In the genomic region with DNA sequence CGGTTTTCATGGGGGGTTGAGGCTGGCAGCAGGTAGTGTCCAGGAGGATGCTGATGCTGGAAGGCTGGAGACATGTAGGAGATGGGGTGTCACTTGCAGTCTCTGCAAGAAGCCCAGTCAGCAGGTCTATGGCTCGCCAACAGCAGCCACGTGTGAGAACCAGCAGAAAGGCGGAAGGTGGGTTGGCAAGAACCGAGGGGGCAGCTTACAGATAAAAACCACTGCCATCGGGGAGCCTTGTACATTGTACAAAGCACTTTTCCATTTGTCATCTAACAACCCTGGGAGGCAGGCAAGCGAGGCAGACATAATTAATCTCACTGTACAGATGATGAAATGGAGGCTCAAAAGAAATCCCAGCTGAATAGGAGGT, we compare ENCODE assay signal across 27 cellular contexts.
"Had no signal": no experiment of that assay in that cellular context is flagged by ENCODE, and none has a peak within 500 bp of the region (broad histone marks: within the 10 kb centered on the region; RNA-seq: fewer than 3 reads in every experiment).

No MANE protein-coding gene starts in this region.

- H3K4me3 ChIP-seq: neural progenitor cell, pancreas, psoas muscle, right lobe of liver, skin epidermis, smooth muscle cell, spleen, suprapubic skin, testis, tibial artery, transverse colon, upper lobe of right lung, uterus had no signal

- H3K36me3 ChIP-seq: neural progenitor cell, neutrophil, pancreas, right lobe of liver, spleen, suprapubic skin, tibial artery, transverse colon, upper lobe of right lung, uterus had no signal

- H3K27ac ChIP-seq: neural progenitor cell, neutrophil, pancreas, psoas muscle, right lobe of liver, skin epidermis, spleen, suprapubic skin, testis, tibial artery, transverse colon, upper lobe of right lung, uterus had no signal

- H3K4me2 ChIP-seq: neural progenitor cell, smooth muscle cell had no signal

- H3K4me1 ChIP-seq: pancreas, right lobe of liver, spleen, suprapubic skin, tibial artery, transverse colon, upper lobe of right lung, uterus had no signal

- H2AFZ ChIP-seq: neural progenitor cell had no signal

- H3K27me3 ChIP-seq: neutrophil, right lobe of liver, testis, tibial artery, transverse colon, upper lobe of right lung, uterus had no signal

- H3K9ac ChIP-seq: neural progenitor cell had no signal

- H3K9me3 ChIP-seq: neutrophil, pancreas, psoas muscle, right lobe of liver, spleen, suprapubic skin, testis, tibial artery, transverse colon, upper lobe of right lung, uterus had no signal

- DNase-seq: naive thymus-derived CD4-positive, alpha-beta T cell; natural killer cell; nucleus accumbens; pancreas; psoas muscle; right cardiac atrium; right lobe of liver; spleen; stimulated activated CD4-positive, alpha-beta T cell treated with anti-CD3 and anti-CD28 coated beads, Interleukin-12 subunit alpha, Interleukin-12 subunit beta, amount 100 ng/mL, for 4 hours; stimulated activated CD4-positive, alpha-beta T cell treated with anti-CD3 and anti-CD28 coated beads, Interleukin-1b, Interleukin-23, amount 100 ng/mL, for 48 hours; stimulated activated CD4-positive, alpha-beta T cell treated with anti-CD3 and anti-CD28 coated beads, Interleukin-4, amount 100 ng/mL, for 1 hour; stimulated activated CD4-positive, alpha-beta T cell treated with anti-CD3 and anti-CD28 coated beads, Interleukin-4, amount 100 ng/mL, for 4 hours; stimulated activated CD8-positive, alpha-beta memory T cell treated with anti-CD3 and anti-CD28 coated beads, Interleukin-4, amount 100 ng/mL, for 48 hours; stimulated activated naive CD4-positive, alpha-beta T cell; stimulated activated naive CD8-positive, alpha-beta T cell treated with anti-CD3 and anti-CD28 coated beads, Interleukin-15, amount 100 ng/mL, for 72 hours; stimulated activated naive CD8-positive, alpha-beta T cell treated with anti-CD3 and anti-CD28 coated beads, Interleukin-15, Interleukin-2, amounts not matched to agents 100 U/mL and 50 U/mL, for 24 hours; testis; tibial artery; transverse colon; upper lobe of right lung; uterus had no signal

- ATAC-seq: naive thymus-derived CD4-positive, alpha-beta T cell; natural killer cell; pancreas; psoas muscle; right cardiac atrium; right lobe of liver; stimulated activated memory B cell treated with anti-CD40 and anti-IgM and Interleukin-4, amounts not matched to agents 10 μg/mL and 1 μg/mL and 100 μg/mL, for 72 hours; stimulated activated naive CD8-positive, alpha-beta T cell treated with anti-CD3 and anti-CD28 coated beads, Interleukin-15, amount 100 ng/mL, for 72 hours; stimulated activated naive CD8-positive, alpha-beta T cell treated with anti-CD3 and anti-CD28 coated beads, Interleukin-15, Interleukin-2, amounts not matched to agents 100 U/mL and 50 U/mL, for 24 hours; upper lobe of right lung had no signal
